Comparison of ENCODE assay signal across 1 cellular context in genomic region chr11:118673361-118674093, GRCh38.
TF ChIP-seq lines count a peak whose summit lies in the region.

No MANE protein-coding gene starts in this region.

TF ChIP-seq in HepG2, 621 proteins besides CTCF, POLR2A, EP300 and RAD21 (continued from another document and continues in another):
- TF ChIP-seq NFAT5 (CRISPR knock-in tag; IDR thresholded peaks at IDR 0.05) (no peak), ZSCAN20 (CRISPR knock-in tag; IDR thresholded peaks at IDR 0.05; ENCODE audit: borderline replicate concordance) (no peak), ZNF607 (CRISPR knock-in tag; IDR thresholded peaks at IDR 0.05; ENCODE audit: borderline replicate concordance) (no peak), KLF15 (CRISPR knock-in tag; IDR thresholded peaks at IDR 0.05; ENCODE audit: borderline replicate concordance) (no peak), ZIK1 (CRISPR knock-in tag; IDR thresholded peaks at IDR 0.05; ENCODE audit: borderline replicate concordance, low read depth) (no peak), ZNF282 (IDR thresholded peaks at IDR 0.05; ENCODE audit: partially characterized antibody) (no peak), HDAC1 (CRISPR knock-in tag; IDR thresholded peaks at IDR 0.05) (peak; percentile 71; the same call in 1 of the 2 replicates), DRAP1 (CRISPR knock-in tag; IDR thresholded peaks at IDR 0.05) (no peak; the same call in 1 of the 2 replicates), MIER2 (CRISPR knock-in tag; IDR thresholded peaks at IDR 0.05) (no peak; the same call in 1 of the 2 replicates), ZNF713 (CRISPR knock-in tag; IDR thresholded peaks at IDR 0.05) (no peak), CENPX (CRISPR knock-in tag; IDR thresholded peaks at IDR 0.05) (no peak), XBP1 (CRISPR knock-in tag; IDR thresholded peaks at IDR 0.05) (no peak), ZNF143 (CRISPR knock-in tag; IDR thresholded peaks at IDR 0.05) (no peak), ZNF512B (CRISPR knock-in tag; IDR thresholded peaks at IDR 0.05; ENCODE audit: borderline replicate concordance) (no peak; the same call in 1 of the 2 replicates), HOXA9 (CRISPR knock-in tag; IDR thresholded peaks at IDR 0.05; ENCODE audit: borderline replicate concordance) (no peak), ZNF546 (CRISPR knock-in tag; conservative IDR thresholded peaks at IDR 0.05) (no peak), MEIS2 (CRISPR knock-in tag; IDR thresholded peaks at IDR 0.05) (0 out of 2 replicates have a peak, but pooled peaks have one; percentile 18), NR2F6 (IDR thresholded peaks at IDR 0.05) (peak; percentile 85), NR2F6 (CRISPR knock-in tag; IDR thresholded peaks at IDR 0.05) (peak; percentile 49; the same call in 1 of the 2 replicates), SRSF1 (optimal IDR thresholded peaks at IDR 0.05; ENCODE audit: low read depth, low read length) (no peak), ZNF670 (CRISPR knock-in tag; IDR thresholded peaks at IDR 0.05; ENCODE audit: borderline replicate concordance) (no peak), ZFAT (CRISPR knock-in tag; conservative IDR thresholded peaks at IDR 0.05) (no peak), ELK4 (CRISPR knock-in tag; IDR thresholded peaks at IDR 0.05; ENCODE audit: borderline replicate concordance) (no peak), ZNF792 (CRISPR knock-in tag; IDR thresholded peaks at IDR 0.05) (no peak; the same call in 1 of the 2 replicates), TP53 (CRISPR knock-in tag; conservative IDR thresholded peaks at IDR 0.05) (no peak), ZFP1 (CRISPR knock-in tag; IDR thresholded peaks at IDR 0.05) (no peak), ZNF720 (CRISPR knock-in tag; IDR thresholded peaks at IDR 0.05) (no peak), ZNF550 (CRISPR knock-in tag; IDR thresholded peaks at IDR 0.05; ENCODE audit: borderline replicate concordance) (no peak), ZNF781 (CRISPR knock-in tag; IDR thresholded peaks at IDR 0.05; ENCODE audit: borderline replicate concordance, not compliant biosample characterization) (no peak), ZNF280B (CRISPR knock-in tag; IDR thresholded peaks at IDR 0.05; ENCODE audit: borderline replicate concordance) (no peak), PHF21A (CRISPR knock-in tag; IDR thresholded peaks at IDR 0.05) (peak; percentile 88), ARNTL (CRISPR knock-in tag; IDR thresholded peaks at IDR 0.05) (peak; percentile 72; the same call in 1 of the 2 replicates), NCOA1 (CRISPR knock-in tag; IDR thresholded peaks at IDR 0.05) (no peak), ZNF501 (CRISPR knock-in tag; IDR thresholded peaks at IDR 0.05) (peak; percentile 36; the same call in 1 of the 2 replicates), ZC3H13 (CRISPR knock-in tag; IDR thresholded peaks at IDR 0.05) (no peak), THYN1 (CRISPR knock-in tag; IDR thresholded peaks at IDR 0.05; ENCODE audit: borderline replicate concordance, low read depth) (no peak), DPF2 (CRISPR knock-in tag; IDR thresholded peaks at IDR 0.05; ENCODE audit: borderline replicate concordance, low read depth) (peak; percentile 65), ZNF572 (CRISPR knock-in tag; IDR thresholded peaks at IDR 0.05) (no peak), NR2F1 (CRISPR knock-in tag; IDR thresholded peaks at IDR 0.05) (no peak), PHF8 (CRISPR knock-in tag; IDR thresholded peaks at IDR 0.05) (no peak), ISL2 (CRISPR knock-in tag; IDR thresholded peaks at IDR 0.05) (peak; percentile 75; the same call in 1 of the 2 replicates), BHLHE40 (IDR thresholded peaks at IDR 0.05; ENCODE audit: low read length) (no peak), POLR2G (IDR thresholded peaks at IDR 0.05; ENCODE audit: low read depth, low read length) (no peak), TOE1 (CRISPR knock-in tag; IDR thresholded peaks at IDR 0.05) (no peak), ZNF770 (CRISPR knock-in tag; IDR thresholded peaks at IDR 0.05) (no peak), KLF12 (CRISPR knock-in tag; IDR thresholded peaks at IDR 0.05; ENCODE audit: borderline replicate concordance) (no peak), ZNF260 (CRISPR knock-in tag; IDR thresholded peaks at IDR 0.05; ENCODE audit: borderline replicate concordance, low read depth) (no peak), KLF11 (CRISPR knock-in tag; IDR thresholded peaks at IDR 0.05) (no peak), ZNF839 (CRISPR knock-in tag; IDR thresholded peaks at IDR 0.05; ENCODE audit: borderline replicate concordance) (no peak), PAF1 (CRISPR knock-in tag; IDR thresholded peaks at IDR 0.05) (no peak), ZNF776 (CRISPR knock-in tag; IDR thresholded peaks at IDR 0.05) (no peak), GPN1 (CRISPR knock-in tag; IDR thresholded peaks at IDR 0.05; ENCODE audit: borderline replicate concordance) (no peak), MTERF4 (CRISPR knock-in tag; IDR thresholded peaks at IDR 0.05) (no peak)
